1 cellular context compared by ENCODE assay signal in genomic region chr10:75231672-75232581, GRCh38.
A peak's percentile ranks its signal among the peaks of the same experiment; 100 is the strongest.
TF ChIP-seq lines count a peak whose summit lies in the region.

No MANE protein-coding gene starts in this region.

TF ChIP-seq in K562, 482 proteins besides CTCF, POLR2A, EP300 and RAD21 (continued from another document):
- TF ChIP-seq ETV6 (IDR thresholded peaks at IDR 0.05; ENCODE audit: borderline replicate concordance in 1 of 2, low read depth in 2 of 2, low read length in 1 of 2) (no peak), ETV6 (CRISPR knock-in tag; IDR thresholded peaks at IDR 0.05; ENCODE audit: borderline replicate concordance) (no peak), ZNF384 (IDR thresholded peaks at IDR 0.05; ENCODE audit: low read depth, low read length) (no peak), GABPB2 (CRISPR knock-in tag; conservative IDR thresholded peaks at IDR 0.05) (no peak), RBFOX2 (IDR thresholded peaks at IDR 0.05; ENCODE audit: low read depth, low read length) (0 out of 2 replicates have a peak, but pooled peaks have one; percentile 33), CHD2 (IDR thresholded peaks at IDR 0.05; ENCODE audit: low read depth, low read length) (no peak), ATF7 (IDR thresholded peaks at IDR 0.05) (no peak), EZH2 (IDR thresholded peaks at IDR 0.05; ENCODE audit: borderline replicate concordance, low read depth, low read length) (no peak), ZNF12 (CRISPR knock-in tag; IDR thresholded peaks at IDR 0.05) (no peak), POLR2AphosphoS5 (IDR thresholded peaks at IDR 0.05; ENCODE audit: control insufficient read depth, insufficient read depth, low read depth, low read length) (peak; percentile 60), BCLAF1 (IDR thresholded peaks at IDR 0.05; ENCODE audit: borderline replicate concordance in 1 of 2, control insufficient read depth in 1 of 2, low read depth in 2 of 2, low read length in 1 of 2) (peak; percentile 18 to 65; a peak in 2 of 4 replicates), ZBTB7A (IDR thresholded peaks at IDR 0.05; ENCODE audit: borderline replicate concordance, control insufficient read depth, low read depth, low read length) (peak; percentile 18; the same call in 1 of the 2 replicates), NR2C2 (CRISPR knock-in tag; IDR thresholded peaks at IDR 0.05) (no peak), NR2C2 (tag; IDR thresholded peaks at IDR 0.05) (no peak), THAP12 (CRISPR knock-in tag; IDR thresholded peaks at IDR 0.05) (0 out of 2 replicates have a peak, but pooled peaks have one; percentile 37)
